Comparison of ENCODE assay signal across 8 cellular contexts in genomic region chr11:125111341-125112234, GRCh38. TPM values are rescaled to one million over a fixed set of nuclear protein-coding genes. Genes with fewer than 3 reads are reported as not detected.
A peak's percentile ranks its signal among the peaks of the same experiment; 100 is the strongest.
DNase-seq lines count a peak whose midpoint lies in the region; ATAC-seq and TF ChIP-seq lines count a peak whose summit lies in the region.

Gene TMEM218 (minus strand): TSS chr11:125111626. CDS start chr11:125102241, 9,385 bp downstream.

- no peaks in the 10 kb centered on the region for H3K9me3 ChIP-seq in Peyer's patch
- H3K9me3 ChIP-seq in esophagus (ENCODE audit: control insufficient read depth in 2 of 2, insufficient read depth in 1 of 2, low read depth in 1 of 2, low read length in 1 of 2), result no peaks in the 10 kb centered on the region
- H3K9me3 ChIP-seq in mucosa of stomach (ENCODE audit: control insufficient read depth, low read length), result no peaks in the 10 kb centered on the region

- peak; percentile 97 for ATAC-seq in GM21737 (IDR thresholded peaks at IDR 0.05; ENCODE audit: unreplicated experiment)

- no peak within 1 kb of the TSS for H3K4me3 ChIP-seq in KMS-11 (IDR thresholded peaks at IDR 0.05; ENCODE audit: insufficient read depth, low read depth, low read length)
- peak within 1 kb of the TSS; percentile 68 to 87 (median 74) for H3K4me3 ChIP-seq in Peyer's patch
- peak within 1 kb of the TSS; percentile 71 to 81 for H3K4me3 ChIP-seq in esophagus (ENCODE audit: low read depth in 1 of 2, low read length in 2 of 2)
- H3K4me3 ChIP-seq in mucosa of stomach (ENCODE audit: low read length), result peak within 1 kb of the TSS; percentile 80

- peak within 1 kb of the TSS; percentile 81 for H2AFZ ChIP-seq in KMS-11 (ENCODE audit: low read depth)

- H3K27ac ChIP-seq in KMS-11 (peak within 1 kb of the TSS; percentile 43), Peyer's patch (peak within 1 kb of the TSS; percentile 75 to 87 (median 80)), esophagus (ENCODE audit: low read depth in 2 of 2, low read length in 1 of 2) (peak within 1 kb of the TSS; percentile 35 to 91)

- DNase-seq in DMS53 treated with DMSO at 0.1 percent for 48 hours (lab: John Stamatoyannopoulos, UW; ENCODE audit: unreplicated experiment) (peak; percentile 92), Peyer's patch (peak; percentile 98 to 100 (median 99))
- DNase-seq in activated T-cell treated with anti-CD3 and anti-CD28 coated beads, Interleukin-2, amount 50 U/mL, for 48 hours, result peak; percentile 96
- DNase-seq in stimulated activated CD8-positive, alpha-beta memory T cell treated with anti-CD3 and anti-CD28 coated beads, Interleukin-7, amount 100 ng/mL, for 1 hour (ENCODE audit: low read depth in 2 of 2), result peak; percentile 86 to 91

- no peaks in the 10 kb centered on the region for H3K79me2 ChIP-seq in KMS-11 (ENCODE audit: insufficient read depth, low read depth)

- TF ChIP-seq CTCF in KMS-11 (conservative IDR thresholded peaks at IDR 0.05; ENCODE audit: low read depth, low read length) (no peak), Peyer's patch (IDR thresholded peaks at IDR 0.05) (peak in 1 of 6 experiments; percentile 2)

- H3K4me2 ChIP-seq in KMS-11, result peak within 1 kb of the TSS; percentile 63

- H3K9ac ChIP-seq in KMS-11, result peak within 1 kb of the TSS; percentile 69
- H3K9ac ChIP-seq in mucosa of stomach (ENCODE audit: low read length), result peak within 1 kb of the TSS; percentile 84

- H3K36me3 ChIP-seq in KMS-11 (ENCODE audit: insufficient read depth), result no peaks in the 10 kb centered on the region
- no peaks in the 10 kb centered on the region for H3K36me3 ChIP-seq in Peyer's patch
- H3K36me3 ChIP-seq in esophagus (ENCODE audit: control insufficient read depth in 2 of 2, insufficient read depth in 2 of 2, low read length in 1 of 2), result no peaks in the 10 kb centered on the region
- no peaks in the 10 kb centered on the region for H3K36me3 ChIP-seq in mucosa of stomach (ENCODE audit: control insufficient read depth, insufficient read depth, low read length)

- peak in 1 of 2 donors; percentile 16 for TF ChIP-seq POLR2A in Peyer's patch (IDR thresholded peaks at IDR 0.05)

- H3K27me3 ChIP-seq in KMS-11 (ENCODE audit: insufficient read depth, low read depth) (no peaks in the 10 kb centered on the region), Peyer's patch (no peaks in the 10 kb centered on the region), esophagus (ENCODE audit: control insufficient read depth in 1 of 2, insufficient read depth in 2 of 2, low read length in 2 of 2) (no peaks in the 10 kb centered on the region), mucosa of stomach (ENCODE audit: control insufficient read depth, insufficient read depth, low read length) (peaks cover under 1% of the 10 kb centered on the region)

- H3K4me1 ChIP-seq in KMS-11 (ENCODE audit: low read depth, poor library complexity, severe bottlenecking) (peaks cover 12% of the 10 kb centered on the region), Peyer's patch (peaks cover 0 to 6% (median 2%) of the 10 kb centered on the region in 4 donors), esophagus (ENCODE audit: control insufficient read depth in 2 of 2, insufficient read depth in 2 of 2, low read length in 1 of 2) (no peaks in the 10 kb centered on the region), mucosa of stomach (ENCODE audit: control insufficient read depth, insufficient read depth, low read length) (peaks cover 3% of the 10 kb centered on the region)

- H4K20me1 ChIP-seq in KMS-11 (ENCODE audit: insufficient read depth), result no peaks in the 10 kb centered on the region

- WGBS in esophagus, 2 donors, result 7 to 8% methylated on average over 50 of the region's 50 CpGs

RNA-seq across cellular contexts. Expression of gene TMEM218, which starts in this region (rescaled TPM):
- total RNA-seq in Peyer's patch, result 10 to 100 TPM; 11.4 to 19.2 (median 15.4) TPM
- 10 to 100 TPM; 11.5 to 18.8 TPM for polyA plus RNA-seq in esophagus
